ENCODE assay signal across 1 cellular context in the genomic region with DNA sequence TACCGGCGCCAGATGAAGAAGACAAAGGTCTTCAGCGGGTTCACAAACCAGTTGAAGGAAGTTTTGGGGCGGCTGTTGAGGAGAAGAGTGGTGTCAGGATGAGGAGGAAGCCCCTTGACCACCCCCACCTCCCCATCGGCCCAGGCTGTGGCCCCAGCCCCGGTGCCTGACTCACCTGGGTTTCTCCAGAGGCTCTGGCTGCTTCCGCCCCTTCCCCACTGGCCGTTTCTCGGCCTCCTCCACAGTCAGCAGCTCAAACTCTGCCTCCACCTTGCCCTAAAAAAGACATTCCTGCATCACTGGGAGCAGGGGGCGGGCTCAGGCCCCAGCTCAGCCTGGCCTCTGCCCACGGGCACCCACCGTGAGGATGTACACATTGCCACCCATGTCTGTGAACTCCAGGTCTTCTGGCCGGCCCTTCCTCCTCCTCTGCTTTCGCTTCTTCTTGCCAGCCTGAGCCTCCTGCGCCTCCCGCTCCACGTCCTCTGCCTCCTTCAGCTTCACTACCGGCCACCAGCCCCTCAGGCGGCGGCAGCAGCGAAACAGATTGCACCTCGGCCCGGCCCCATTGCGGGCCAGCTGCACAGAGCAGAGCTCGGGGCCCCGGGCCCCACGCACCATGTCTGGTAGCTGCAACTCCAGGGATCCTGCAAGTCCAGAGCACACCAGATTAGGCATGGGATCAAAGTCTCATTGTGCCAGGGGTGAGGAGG.
TF ChIP-seq lines count a peak whose summit lies in the region.

No MANE protein-coding gene starts in this region.

TF ChIP-seq in K562, 482 proteins besides CTCF, POLR2A, EP300 and RAD21:
- no peak for TF ChIP-seq EHMT2 (IDR thresholded peaks at IDR 0.05)
- TF ChIP-seq POLR2G (IDR thresholded peaks at IDR 0.05; ENCODE audit: low read depth, low read length), result peak; percentile 61
- 0 out of 2 replicates have a peak, but pooled peaks have one; percentile 14 for TF ChIP-seq RBFOX2 (IDR thresholded peaks at IDR 0.05; ENCODE audit: low read depth, low read length)
